In genomic region chr16:1981972-1982574, GRCh38 we compare ENCODE assay signal across 15 cellular contexts. TPM values are rescaled to one million over a fixed set of nuclear protein-coding genes. Genes with fewer than 3 reads are reported as not detected.
A peak's percentile ranks its signal among the peaks of the same experiment; 100 is the strongest.
DNase-seq lines count a peak whose midpoint lies in the region; ATAC-seq, FAIRE-seq and TF ChIP-seq lines count a peak whose summit lies in the region.
"Had no signal": no experiment of that assay in that cellular context is flagged by ENCODE, and none has a peak within 500 bp of the region (broad histone marks: within the 10 kb centered on the region; RNA-seq: fewer than 3 reads in every experiment).

No MANE protein-coding gene starts in this region.

- H4K20me1 ChIP-seq in GM12878 (ENCODE audit: control insufficient read depth, insufficient read depth) = no peaks in the 10 kb centered on the region

- no peak for ATAC-seq in GM12878
- ATAC-seq: stimulated activated naive CD8-positive, alpha-beta T cell treated with anti-CD3 and anti-CD28 coated beads, Interleukin-15, Interleukin-2, amounts not matched to agents 100 U/mL and 50 U/mL, for 24 hours had no signal

- no peak overlapping the region for H2AFZ ChIP-seq in GM12878 (ENCODE audit: control insufficient read depth, low read depth, low read length)

- no peak overlapping the region for H3K4me3 ChIP-seq in GM12878
- no peak overlapping the region for H3K4me3 ChIP-seq in stomach
- H3K4me3 ChIP-seq: breast epithelium, esophagus muscularis mucosa had no signal

- SMC1A ChIA-PET in GM12878 (lab: Charles Lee; ENCODE audit: uncharacterized antibody, unreplicated experiment) = interaction anchor here (1.2 to 1.7 kb wide), 4 partner anchors 15 to 26 kb away, joined by 3 to 7 read pairs (median 4); partner anchors contain the start of gene RPS2

- peaks cover 65% of the 10 kb centered on the region for H3K27me3 Mint-ChIP-seq in nephron progenitor cell (ENCODE audit: low read depth, poor library complexity)
- peaks cover 26% of the 10 kb centered on the region for H3K27me3 Mint-ChIP-seq in activated CD4-positive, alpha-beta memory T cell treated with anti-CD3 and anti-CD28 coated beads for 36 hours

- TF ChIP-seq EP300 in GM12878 (IDR thresholded peaks at IDR 0.05; ENCODE audit: borderline replicate concordance in 1 of 2, control insufficient read depth in 1 of 2, low read depth in 2 of 2, low read length in 2 of 2) (no peak), stomach (IDR thresholded peaks at IDR 0.05) (no peak)

- BruUV-seq in GM12878 (replicated peaks; lab: Mats Ljungman, UMichigan) = no TSS peak

- no peaks in the 10 kb centered on the region for H3K9me3 Mint-ChIP-seq in nephron progenitor cell
- no peaks in the 10 kb centered on the region for H3K9me3 Mint-ChIP-seq in activated CD4-positive, alpha-beta memory T cell treated with anti-CD3 and anti-CD28 coated beads for 36 hours

- peaks cover 28% of the 10 kb centered on the region for H3K4me1 ChIP-seq in GM12878 (ENCODE audit: control insufficient read depth, insufficient read depth, low read length)
- peaks cover 32 to 79% (median 65%) of the 10 kb centered on the region in 4 donors for H3K4me1 ChIP-seq in stomach

- TF ChIP-seq CTCF in GM12878 (IDR thresholded peaks at IDR 0.05 in 2 of 3, conservative IDR thresholded peaks at IDR 0.05 in 1 of 3; ENCODE audit: control insufficient read depth in 2 of 3, extremely low read depth in 1 of 3, insufficient read depth in 1 of 3, low read depth in 3 of 3, low read length in 3 of 3) (no peak), nephron progenitor cell (IDR thresholded peaks at IDR 0.05) (no peak), stomach (IDR thresholded peaks at IDR 0.05) (no peak)

- in situ Hi-C loops in GM12878 (cut with MboI) = no loop called here

- H3K36me3 Mint-ChIP-seq in nephron progenitor cell (ENCODE audit: low read depth) = peaks cover 12% of the 10 kb centered on the region
- peaks cover 13% of the 10 kb centered on the region for H3K36me3 Mint-ChIP-seq in activated CD4-positive, alpha-beta memory T cell treated with anti-CD3 and anti-CD28 coated beads for 36 hours

- intact Hi-C loops in GM12878 (cut with micrococcal nuclease; ENCODE audit: unreplicated experiment) (no loop called here), cardiac septum (cut with DNase I) (no loop called here), stomach (cut with DNase I; ENCODE audit: low total_unique reads) (no loop called here)
- intact Hi-C loops in activated CD4-positive, alpha-beta memory T cell treated with anti-CD3 and anti-CD28 coated beads for 36 hours (cut with micrococcal nuclease) = no loop called here

- peak overlapping the region; percentile 54 for H3K4me3 Mint-ChIP-seq in nephron progenitor cell
- H3K4me3 Mint-ChIP-seq in activated CD4-positive, alpha-beta memory T cell treated with anti-CD3 and anti-CD28 coated beads for 36 hours = no peak overlapping the region

- peak; percentile 26 for DNase-seq in NCI-H2171 treated with DMSO at 0.1 percent for 48 hours (lab: John Stamatoyannopoulos, UW)
- DNase-seq in NCI-H2171 (lab: John Stamatoyannopoulos, UW) = no peak
- peak; percentile 43 for DNase-seq in LHCN-M2 (ENCODE audit: low read depth)
- DNase-seq in GM12878 (ENCODE audit: low read depth, low spot score) = no peak
- no peak for DNase-seq in nephron progenitor cell
- no peak for DNase-seq in cardiac septum (ENCODE audit: low spot score)
- DNase-seq in activated CD4-positive, alpha-beta memory T cell treated with anti-CD3 and anti-CD28 coated beads for 36 hours = no peak
- no peak for DNase-seq in stomach
- DNase-seq: ACHN; activated CD8-positive, alpha-beta memory T cell treated with anti-CD3 and anti-CD28 coated beads, Interleukin-2, amount 50 U/mL, for 48 hours; NK-92 treated with Interleukin-12 subunit alpha and Interleukin-12 subunit beta, amount 100 ng/mL, for 24 hours; stimulated activated naive CD8-positive, alpha-beta T cell treated with anti-CD3 and anti-CD28 coated beads, Interleukin-15, Interleukin-2, amounts not matched to agents 100 U/mL and 50 U/mL, for 24 hours; T-helper 9 cell had no signal

- H3K4me1 Mint-ChIP-seq in nephron progenitor cell = peaks cover 17% of the 10 kb centered on the region
- peaks cover 15% of the 10 kb centered on the region for H3K4me1 Mint-ChIP-seq in activated CD4-positive, alpha-beta memory T cell treated with anti-CD3 and anti-CD28 coated beads for 36 hours (ENCODE audit: low read depth)

- TF ChIP-seq POLR2A in GM12878 (IDR thresholded peaks at IDR 0.05; ENCODE audit: low read depth, low read length) (no peak), stomach (IDR thresholded peaks at IDR 0.05) (no peak)

- H3K79me2 ChIP-seq in GM12878 (ENCODE audit: control insufficient read depth, insufficient read depth, low read length) = no peaks in the 10 kb centered on the region; the same call in none of the 2 replicates

- H3K9me3 ChIP-seq in GM12878 (replicated peaks; ENCODE audit: control insufficient read depth, insufficient read depth, low read length) = no peaks in the 10 kb centered on the region
- H3K9me3 ChIP-seq in stomach = no peaks in the 10 kb centered on the region
- H3K9me3 ChIP-seq: breast epithelium, esophagus muscularis mucosa had no signal

- POLR2A ChIA-PET in GM12878 (lab: Charles Lee) = interaction anchor here (0.6 to 4.7 kb wide), 7 partner anchors 9 to 177 kb away, joined by 4 to 25 read pairs (median 7); partner anchors contain the start of genes MSRB1, NDUFB10, RPS2 and TBL3
- POLR2A ChIA-PET in activated CD4-positive, alpha-beta memory T cell treated with anti-CD3 and anti-CD28 coated beads for 36 hours (lab: Charles Lee) = interaction anchor here (1.3 to 3.2 kb wide), 4 partner anchors 9 to 21 kb away, joined by 4 to 15 read pairs (median 6); partner anchors contain the start of genes RPS2 and TBL3

- no peak for FAIRE-seq in GM12878 (lab: Jason Lieb, UNC)

- 14% methylated on average over 6 of the region's 6 CpGs for WGBS in GM12878 (ENCODE audit: insufficient coverage, insufficient replicate concordance, low lambda C conversion rate, missing lambda C conversion rate)
- 30 to 58% (median 38%) methylated on average over 5 to 6 of the region's 6 CpGs for WGBS in stomach, 5 donors

- H3K36me3 ChIP-seq in GM12878 (ENCODE audit: control insufficient read depth in 2 of 2, insufficient read depth in 2 of 2, low read length in 1 of 2) (peaks cover 5 to 18% of the 10 kb centered on the region in 2 experiments; a peak in 3 of 4 replicates), stomach (peaks cover 27 to 38% (median 36%) of the 10 kb centered on the region in 4 donors)

- CTCF ChIA-PET in GM12878 (lab: Yijun Ruan, JAX) = interaction anchor here (0.7 to 1.8 kb wide), 7 partner anchors 9 to 158 kb away, joined by 3 to 5 read pairs (median 5); partner anchors contain the start of gene RNF151
- CTCF ChIA-PET in activated CD4-positive, alpha-beta memory T cell treated with anti-CD3 and anti-CD28 coated beads for 36 hours (lab: Charles Lee) = interaction anchor here (0.8 to 2.0 kb wide), 2 partner anchors 22 to 158 kb away, joined by 6 to 13 read pairs; no protein-coding TSS in a partner anchor

- no peak for TF ChIP-seq RAD21 in GM12878 (IDR thresholded peaks at IDR 0.05; ENCODE audit: insufficient read depth, low read depth, low read length)

- 0 out of 4 replicates have a peak, but pooled peaks cover 0 to 5% of the 10 kb centered on the region in 2 experiments for H3K27me3 ChIP-seq in GM12878 (replicated peaks in 1 of 2; ENCODE audit: control insufficient read depth in 2 of 2, insufficient read depth in 2 of 2, low read length in 1 of 2)
- H3K27me3 ChIP-seq in stomach = peaks cover 4 to 65% (median 36%) of the 10 kb centered on the region in 3 donors

- H3K9ac ChIP-seq in GM12878 (ENCODE audit: control insufficient read depth, insufficient read depth, low read length) = no peak overlapping the region

- H3K27ac Mint-ChIP-seq in nephron progenitor cell = no peak overlapping the region
- H3K27ac Mint-ChIP-seq in activated CD4-positive, alpha-beta memory T cell treated with anti-CD3 and anti-CD28 coated beads for 36 hours = no peak overlapping the region

- H3K4me2 ChIP-seq in GM12878 (ENCODE audit: control insufficient read depth, insufficient read depth) = no peak overlapping the region

- RAD21 ChIA-PET in GM12878 (lab: Charles Lee; ENCODE audit: unreplicated experiment) = interaction anchor here (0.9 to 2.6 kb wide), 5 partner anchors 9 to 155 kb away, joined by 3 to 12 read pairs (median 5); partner anchors contain the start of genes FAHD1, HAGH and RPS2

- H3K27ac ChIP-seq in GM12878 (ENCODE audit: control insufficient read depth, insufficient read depth) = no peak overlapping the region
- H3K27ac ChIP-seq in stomach = peak overlapping the region in 2 of 5 donors; percentile 5 to 9
- H3K27ac ChIP-seq: esophagus muscularis mucosa had no signal

RNA-seq across cellular contexts. Expression of gene NOXO1, which starts 0.8 kb away (rescaled TPM):
- total RNA-seq in LHCN-M2 (2014; rRNA removed) (0.23 and 1.3 TPM in 2 replicates), GM12878 (2014; rRNA removed) (0.33 and 0.34 TPM in 2 replicates), GM12878 (2014; rRNA removed; fragmentation: Illumina TruSeq; extraction: Trizol) (not detected in 2 replicates), GM12878 (2021) (0.26 and 0.40 TPM in 2 replicates), cardiac septum (not detected), stomach (10 to 100 TPM in 1 of 5 donors, not detected in 4; 58.2 TPM)
- 0.15 TPM for polyA plus RNA-seq in LHCN-M2 (2012)
- total RNA-seq in GM12878 (2013; cell fraction: nucleolus; rRNA removed) = 1.9 and 2.8 TPM in 2 replicates
- not detected for polyA plus RNA-seq in GM12878 (2011; ENCODE audit: low read depth)
- polyA plus RNA-seq in GM12878 (2011; rRNA removed) (0.14 and 0.26 TPM in 2 replicates), GM12878 (2014; fragmentation: Illumina TruSeq; extraction: Trizol) (0.09 TPM in 1 of 2 replicates, not detected in the other), GM12878 (2014; fragmentation: Nextera tagmentation; extraction: Ambion mirVana) (not detected), GM12878 (2014; rRNA removed) (0.46 and 0.76 TPM in 2 replicates), GM12878 (2016; fragmentation: Nextera tagmentation; extraction: Ambion mirVana) (under 1 TPM in 1 of 2 experiments, not detected in 1; 0.14 TPM), stomach (1 to 10 TPM; 1.2 to 3.4 (median 2.6) TPM)
- 0.91 and 1.1 TPM in 2 replicates for polyA plus RNA-seq in GM12878 (2011; cell fraction: cytosol; rRNA removed)
- polyA plus RNA-seq in GM12878 (2011; cell fraction: nucleus; rRNA removed) = 5.9 and 6.2 TPM in 2 replicates
- 0.17 TPM in 1 of 2 replicates, not detected in the other for polyA plus RNA-seq in GM12878 (2012)
- 0.67 TPM in 1 of 2 replicates, not detected in the other for polyA minus RNA-seq in GM12878 (2011; rRNA and poly(A)+ RNA removed)
- not detected in 2 replicates for polyA minus RNA-seq in GM12878 (2011; cell fraction: cytosol; rRNA and poly(A)+ RNA removed)
- 0.77 and 1.5 TPM in 2 replicates for polyA minus RNA-seq in GM12878 (2011; cell fraction: nucleus; rRNA and poly(A)+ RNA removed)
- not detected for total RNA-seq in activated CD4-positive, alpha-beta memory T cell treated with anti-CD3 and anti-CD28 coated beads for 36 hours

RNA-seq across cellular contexts. Expression of gene GFER, which starts 1.9 kb away (rescaled TPM):
- total RNA-seq in LHCN-M2 (2014; rRNA removed) = 26.0 and 30.5 TPM in 2 replicates
- polyA plus RNA-seq in LHCN-M2 (2012) = 55.8 TPM
- 8.2 and 9.5 TPM in 2 replicates for total RNA-seq in GM12878 (2013; cell fraction: nucleolus; rRNA removed)
- 36.6 and 38.2 TPM in 2 replicates for total RNA-seq in GM12878 (2014; rRNA removed)
- total RNA-seq in GM12878 (2014; rRNA removed; fragmentation: Illumina TruSeq; extraction: Trizol) = 19.8 and 20.7 TPM in 2 replicates
- 46.2 and 46.7 TPM in 2 replicates for total RNA-seq in GM12878 (2021)
- 7.5 TPM for polyA plus RNA-seq in GM12878 (2011; ENCODE audit: low read depth)
- polyA plus RNA-seq in GM12878 (2011; rRNA removed) = 13.7 and 24.3 TPM in 2 replicates
- 19.6 and 29.9 TPM in 2 replicates for polyA plus RNA-seq in GM12878 (2011; cell fraction: cytosol; rRNA removed)
- 22.6 and 24.0 TPM in 2 replicates for polyA plus RNA-seq in GM12878 (2011; cell fraction: nucleus; rRNA removed)
- polyA plus RNA-seq in GM12878 (2012) = 37.0 and 38.1 TPM in 2 replicates
- polyA plus RNA-seq in GM12878 (2014; fragmentation: Illumina TruSeq; extraction: Trizol) = 4.8 and 19.7 TPM in 2 replicates
- polyA plus RNA-seq in GM12878 (2014; fragmentation: Nextera tagmentation; extraction: Ambion mirVana) = 1 to 10 TPM; 2.4 to 9.2 TPM
- polyA plus RNA-seq in GM12878 (2014; rRNA removed) = 46.4 and 62.0 TPM in 2 replicates
- 10 to 100 TPM; 55.8 to 57.7 TPM for polyA plus RNA-seq in GM12878 (2016; fragmentation: Nextera tagmentation; extraction: Ambion mirVana)
- 6.9 and 9.4 TPM in 2 replicates for polyA minus RNA-seq in GM12878 (2011; rRNA and poly(A)+ RNA removed)
- polyA minus RNA-seq in GM12878 (2011; cell fraction: cytosol; rRNA and poly(A)+ RNA removed) = 13.5 and 13.9 TPM in 2 replicates
- 11.5 and 12.6 TPM in 2 replicates for polyA minus RNA-seq in GM12878 (2011; cell fraction: nucleus; rRNA and poly(A)+ RNA removed)
- 25.5 TPM for total RNA-seq in cardiac septum
- 10 to 100 TPM; 34.4 to 37.5 TPM for total RNA-seq in activated CD4-positive, alpha-beta memory T cell treated with anti-CD3 and anti-CD28 coated beads for 36 hours
- 100 to 1,000 TPM in 1 of 5 donors, 10 to 100 TPM in 1, 1 to 10 TPM in 3; 3.1 to 313 (median 9.9) TPM for total RNA-seq in stomach
- polyA plus RNA-seq in stomach = 10 to 100 TPM; 31.2 to 50.6 (median 36.1) TPM

RNA-seq across cellular contexts. Expression of gene SYNGR3, which starts 7.7 kb away (rescaled TPM):
- total RNA-seq in LHCN-M2 (2014; rRNA removed) = 1.1 and 1.6 TPM in 2 replicates
- polyA plus RNA-seq in LHCN-M2 (2012) = 0.97 TPM
- 4.2 and 4.8 TPM in 2 replicates for total RNA-seq in GM12878 (2013; cell fraction: nucleolus; rRNA removed)
- total RNA-seq in GM12878 (2014; rRNA removed) = 14.8 and 18.1 TPM in 2 replicates
- total RNA-seq in GM12878 (2014; rRNA removed; fragmentation: Illumina TruSeq; extraction: Trizol) = 5.9 and 6.0 TPM in 2 replicates
- 14.1 and 16.4 TPM in 2 replicates for total RNA-seq in GM12878 (2021)
- polyA plus RNA-seq in GM12878 (2011; ENCODE audit: low read depth) = 5.6 TPM
- polyA plus RNA-seq in GM12878 (2011; rRNA removed) = 7.4 and 10.5 TPM in 2 replicates
- 12.2 and 16.5 TPM in 2 replicates for polyA plus RNA-seq in GM12878 (2011; cell fraction: cytosol; rRNA removed)
- 33.9 and 40.8 TPM in 2 replicates for polyA plus RNA-seq in GM12878 (2011; cell fraction: nucleus; rRNA removed)
- 11.9 and 13.4 TPM in 2 replicates for polyA plus RNA-seq in GM12878 (2012)
- 3.4 and 7.2 TPM in 2 replicates for polyA plus RNA-seq in GM12878 (2014; fragmentation: Illumina TruSeq; extraction: Trizol)
- polyA plus RNA-seq in GM12878 (2014; fragmentation: Nextera tagmentation; extraction: Ambion mirVana) = 1 to 10 TPM; 1.2 to 2.0 TPM
- 13.8 and 13.9 TPM in 2 replicates for polyA plus RNA-seq in GM12878 (2014; rRNA removed)
- 1 to 10 TPM; 3.5 to 5.6 TPM for polyA plus RNA-seq in GM12878 (2016; fragmentation: Nextera tagmentation; extraction: Ambion mirVana)
- polyA minus RNA-seq in GM12878 (2011; rRNA and poly(A)+ RNA removed) = 6.7 and 10.8 TPM in 2 replicates
- 4.5 and 4.8 TPM in 2 replicates for polyA minus RNA-seq in GM12878 (2011; cell fraction: cytosol; rRNA and poly(A)+ RNA removed)
- 5.8 and 8.3 TPM in 2 replicates for polyA minus RNA-seq in GM12878 (2011; cell fraction: nucleus; rRNA and poly(A)+ RNA removed)
- total RNA-seq in cardiac septum = 1.8 TPM
- 10 to 100 TPM; 11.9 to 12.4 TPM for total RNA-seq in activated CD4-positive, alpha-beta memory T cell treated with anti-CD3 and anti-CD28 coated beads for 36 hours
- 1 to 10 TPM in 1 of 5 donors, not detected in 4; 1.7 TPM for total RNA-seq in stomach
- 1 to 10 TPM in 1 of 3 donors, not detected in 2; 1.3 TPM for polyA plus RNA-seq in stomach

RNA-seq across cellular contexts. Expression of gene TBL3, which starts 10.2 kb away (rescaled TPM):
- total RNA-seq in LHCN-M2 (2014; rRNA removed) (52.1 and 85.4 TPM in 2 replicates), GM12878 (2014; rRNA removed) (53.0 and 71.4 TPM in 2 replicates), GM12878 (2014; rRNA removed; fragmentation: Illumina TruSeq; extraction: Trizol) (8.2 and 9.6 TPM in 2 replicates), GM12878 (2021) (64.8 and 66.8 TPM in 2 replicates), cardiac septum (18.3 TPM), stomach (100 to 1,000 TPM in 1 of 5 donors, 10 to 100 TPM in 3, 1 to 10 TPM in 1; 9.4 to 174 (median 26.3) TPM)
- polyA plus RNA-seq in LHCN-M2 (2012) = 37.0 TPM
- total RNA-seq in GM12878 (2013; cell fraction: nucleolus; rRNA removed) = 28.0 and 31.8 TPM in 2 replicates
- polyA plus RNA-seq in GM12878 (2011; ENCODE audit: low read depth) = 9.8 TPM
- polyA plus RNA-seq in GM12878 (2011; rRNA removed) (4.6 and 20.9 TPM in 2 replicates), GM12878 (2014; fragmentation: Illumina TruSeq; extraction: Trizol) (5.6 and 21.7 TPM in 2 replicates), GM12878 (2014; fragmentation: Nextera tagmentation; extraction: Ambion mirVana) (1 to 10 TPM; 1.2 to 8.1 TPM), GM12878 (2014; rRNA removed) (46.8 and 65.1 TPM in 2 replicates), GM12878 (2016; fragmentation: Nextera tagmentation; extraction: Ambion mirVana) (100 to 1,000 TPM in 1 of 2 experiments, 10 to 100 TPM in 1; 89.6 to 101 TPM), stomach (10 to 100 TPM; 32.7 to 52.7 (median 48.9) TPM)
- 39.7 and 48.7 TPM in 2 replicates for polyA plus RNA-seq in GM12878 (2011; cell fraction: cytosol; rRNA removed)
- polyA plus RNA-seq in GM12878 (2011; cell fraction: nucleus; rRNA removed) = 111 and 145 TPM in 2 replicates
- polyA plus RNA-seq in GM12878 (2012) = 20.6 and 30.3 TPM in 2 replicates
- polyA minus RNA-seq in GM12878 (2011; rRNA and poly(A)+ RNA removed) = 34.5 and 66.7 TPM in 2 replicates
- 26.2 and 31.5 TPM in 2 replicates for polyA minus RNA-seq in GM12878 (2011; cell fraction: cytosol; rRNA and poly(A)+ RNA removed)
- 26.6 and 42.8 TPM in 2 replicates for polyA minus RNA-seq in GM12878 (2011; cell fraction: nucleus; rRNA and poly(A)+ RNA removed)
- total RNA-seq in activated CD4-positive, alpha-beta memory T cell treated with anti-CD3 and anti-CD28 coated beads for 36 hours = 10 to 100 TPM; 45.7 to 47.3 TPM

RNA-seq across cellular contexts. Expression of gene RNF151, which starts 15.4 kb away (rescaled TPM):
- total RNA-seq in LHCN-M2 (2014; rRNA removed) (not detected in 2 replicates), GM12878 (2014; rRNA removed) (0.16 and 0.17 TPM in 2 replicates), GM12878 (2014; rRNA removed; fragmentation: Illumina TruSeq; extraction: Trizol) (not detected in 2 replicates), GM12878 (2021) (0.32 and 0.56 TPM in 2 replicates), cardiac septum (not detected), stomach (not detected)
- polyA plus RNA-seq in LHCN-M2 (2012) = 0.07 TPM
- not detected in 2 replicates for total RNA-seq in GM12878 (2013; cell fraction: nucleolus; rRNA removed)
- not detected for polyA plus RNA-seq in GM12878 (2011; ENCODE audit: low read depth)
- polyA plus RNA-seq in GM12878 (2011; rRNA removed) (not detected in 2 replicates), GM12878 (2014; fragmentation: Illumina TruSeq; extraction: Trizol) (not detected in 2 replicates), GM12878 (2014; fragmentation: Nextera tagmentation; extraction: Ambion mirVana) (not detected), GM12878 (2014; rRNA removed) (not detected in 2 replicates), GM12878 (2016; fragmentation: Nextera tagmentation; extraction: Ambion mirVana) (not detected), stomach (not detected)
- polyA plus RNA-seq in GM12878 (2011; cell fraction: cytosol; rRNA removed) = 0.17 TPM in 1 of 2 replicates, not detected in the other
- 0.21 and 0.39 TPM in 2 replicates for polyA plus RNA-seq in GM12878 (2011; cell fraction: nucleus; rRNA removed)
- 0.52 TPM in 1 of 2 replicates, not detected in the other for polyA plus RNA-seq in GM12878 (2012)
- polyA minus RNA-seq in GM12878 (2011; rRNA and poly(A)+ RNA removed) = not detected in 2 replicates
- polyA minus RNA-seq in GM12878 (2011; cell fraction: cytosol; rRNA and poly(A)+ RNA removed) = not detected in 2 replicates
- polyA minus RNA-seq in GM12878 (2011; cell fraction: nucleus; rRNA and poly(A)+ RNA removed) = 0.57 TPM in 1 of 2 replicates, not detected in the other
- total RNA-seq in activated CD4-positive, alpha-beta memory T cell treated with anti-CD3 and anti-CD28 coated beads for 36 hours = not detected
- total RNA-seq: esophagus muscularis mucosa had no signal

Comparison
In these comparisons a context has a peak if more than half of its experiments do, and no peak if none do; other contexts are left out.
1. DNase-seq: peak in NCI-H2171 treated with DMSO at 0.1 percent for 48 hours (single experiment) and LHCN-M2 (single experiment); none in NCI-H2171 (single experiment), GM12878 (single experiment), nephron progenitor cell (single experiment), cardiac septum (single experiment), activated CD4-positive, alpha-beta memory T cell treated with anti-CD3 and anti-CD28 coated beads for 36 hours (single experiment) and stomach (single experiment).